Comparison of ENCODE assay signal across 9 cellular contexts in the genomic region with DNA sequence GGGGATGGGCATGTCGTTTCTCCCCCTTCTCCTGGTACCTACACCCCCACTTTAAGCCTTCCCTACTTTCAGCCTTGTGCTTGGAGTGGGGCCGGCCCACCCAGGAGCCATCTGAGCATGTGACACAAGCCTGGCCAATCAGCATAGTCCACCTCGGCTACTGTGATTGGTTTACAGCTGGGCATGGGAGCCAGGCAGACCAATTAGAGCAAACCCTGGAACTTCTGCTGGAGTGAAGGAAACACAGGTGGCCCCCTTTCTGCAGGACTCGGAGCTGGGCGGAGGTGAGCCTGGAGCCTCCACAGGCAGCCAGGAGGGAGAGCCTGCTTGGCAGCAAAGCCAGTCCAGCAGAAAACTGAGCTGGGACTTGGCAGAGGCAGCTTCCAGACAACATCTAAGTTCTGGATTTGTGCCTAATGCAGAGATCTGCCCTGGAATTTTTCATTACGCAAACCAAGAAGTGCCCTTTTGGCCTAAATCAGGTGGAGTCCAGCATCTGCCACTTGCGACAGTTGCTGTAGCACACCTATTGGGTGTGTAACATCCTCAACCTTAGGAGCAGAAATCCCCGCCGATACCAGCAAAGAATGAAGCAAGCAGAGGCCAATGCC. TPM values are rescaled to one million over a fixed set of nuclear protein-coding genes. Genes with fewer than 3 reads are reported as not detected.
A peak's percentile ranks its signal among the peaks of the same experiment; 100 is the strongest.
DNase-seq lines count a peak whose midpoint lies in the region; ATAC-seq, FAIRE-seq and TF ChIP-seq lines count a peak whose summit lies in the region.
"Had no signal": no experiment of that assay in that cellular context is flagged by ENCODE, and none has a peak within 500 bp of the region (broad histone marks: within the 10 kb centered on the region; RNA-seq: fewer than 3 reads in every experiment).

No MANE protein-coding gene starts in this region.

- no peak for TF ChIP-seq EP300 in GM12878 (IDR thresholded peaks at IDR 0.05; ENCODE audit: borderline replicate concordance in 1 of 2, control insufficient read depth in 1 of 2, low read depth in 2 of 2, low read length in 2 of 2)

- no peaks in the 10 kb centered on the region for H3K9me3 Mint-ChIP-seq in MCF 10A (ENCODE audit: unreplicated experiment)

- RAD21 ChIA-PET in GM12878 (lab: Charles Lee; ENCODE audit: unreplicated experiment): interaction anchor here (1.3 kb wide), 1 partner anchor 102 kb away, joined by 4 read pairs; no protein-coding TSS in a partner anchor

- H3K4me2 ChIP-seq in mammary epithelial cell (ENCODE audit: insufficient read depth, low read depth, low read length) (no peak overlapping the region), GM12878 (ENCODE audit: control insufficient read depth, insufficient read depth) (no peak overlapping the region), OCI-LY7 (ENCODE audit: low read length) (no peak overlapping the region)

- H3K79me2 ChIP-seq in mammary epithelial cell (ENCODE audit: insufficient read depth, low read length): no peaks in the 10 kb centered on the region
- H3K79me2 ChIP-seq in GM12878 (ENCODE audit: control insufficient read depth, insufficient read depth, low read length): no peaks in the 10 kb centered on the region
- no peaks in the 10 kb centered on the region for H3K79me2 ChIP-seq in OCI-LY7 (ENCODE audit: insufficient read depth, low read depth, low read length)

- H3K9me2 ChIP-seq in OCI-LY7 (ENCODE audit: insufficient read depth, low read length): no peaks in the 10 kb centered on the region

- SMC1A ChIA-PET in GM12878 (lab: Charles Lee; ENCODE audit: uncharacterized antibody, unreplicated experiment): interaction anchor here (1.0 kb wide), 1 partner anchor 9 kb away, joined by 4 read pairs; no protein-coding TSS in a partner anchor

- no peaks in the 10 kb centered on the region for H3K27me3 ChIP-seq in mammary epithelial cell (ENCODE audit: insufficient read depth, low read length)
- no peaks in the 10 kb centered on the region for H3K27me3 ChIP-seq in GM12878 (replicated peaks in 1 of 2; ENCODE audit: control insufficient read depth in 2 of 2, insufficient read depth in 2 of 2, low read length in 1 of 2)

- CTCF ChIA-PET in MCF 10A (lab: Yijun Ruan, JAX) (interaction anchor here (0.6 to 1.2 kb wide), 5 partner anchors 32 to 468 kb away, joined by 3 read pairs; no protein-coding TSS in a partner anchor), mammary epithelial cell (lab: Charles Lee; ENCODE audit: low non-redundant PET) (no interaction called here), GM12878 (lab: Yijun Ruan, JAX) (no interaction called here), OCI-LY7 (lab: Charles Lee; ENCODE audit: unreplicated experiment) (no interaction called here)

- in situ Hi-C loops in mammary epithelial cell (cut with MboI; ENCODE audit: low sequenced_read_pairs in 2 of 2): no loop called here
- in situ Hi-C loops in GM12878 (cut with MboI): no loop called here

- dilution Hi-C loops in mammary epithelial cell (cut with HindIII; ENCODE audit: low sequenced_read_pairs): no loop called here

- H2AFZ ChIP-seq in mammary epithelial cell (ENCODE audit: low read depth, low read length): no peak overlapping the region
- H2AFZ ChIP-seq in GM12878 (ENCODE audit: control insufficient read depth, low read depth, low read length): no peak overlapping the region
- H2AFZ ChIP-seq in OCI-LY7 (ENCODE audit: low read length): no peak overlapping the region

- FAIRE-seq in GM12878 (lab: Jason Lieb, UNC): no peak

- TF ChIP-seq POLR2A in GM12878 (IDR thresholded peaks at IDR 0.05; ENCODE audit: low read depth, low read length): no peak

- H3K36me3 Mint-ChIP-seq in MCF 10A (ENCODE audit: insufficient read depth, unreplicated experiment): peaks cover 31% of the 10 kb centered on the region

- no peaks in the 10 kb centered on the region for H3K27me3 Mint-ChIP-seq in MCF 10A (ENCODE audit: insufficient read depth, unreplicated experiment)

- ATAC-seq in GM12878 (peak; percentile 41; the same call in 1 of the 3 replicates), GM21423 (IDR thresholded peaks at IDR 0.05; ENCODE audit: unreplicated experiment) (no peak)

- H3K4me3 Mint-ChIP-seq in MCF 10A (ENCODE audit: unreplicated experiment): no peak overlapping the region

- POLR2A ChIA-PET in MCF 10A (lab: Yijun Ruan, JAX): interaction anchor here (0.6 to 1.3 kb wide), 5 partner anchors 25 to 107 kb away, joined by 3 to 7 read pairs (median 3); no protein-coding TSS in a partner anchor
- POLR2A ChIA-PET in GM12878 (lab: Charles Lee): no interaction called here
- POLR2A ChIA-PET in OCI-LY7 (lab: Charles Lee): no interaction called here

- H3K9ac ChIP-seq in mammary epithelial cell (ENCODE audit: insufficient read depth, low read length): no peak overlapping the region
- no peak overlapping the region for H3K9ac ChIP-seq in GM12878 (ENCODE audit: control insufficient read depth, insufficient read depth, low read length)

- H3K4me1 Mint-ChIP-seq in MCF 10A (ENCODE audit: insufficient read depth, unreplicated experiment): peaks cover 15% of the 10 kb centered on the region

- TF ChIP-seq CTCF in MCF 10A (IDR thresholded peaks at IDR 0.05; ENCODE audit: unreplicated experiment) (no peak), mammary epithelial cell (conservative IDR thresholded peaks at IDR 0.05 in 1 of 2, IDR thresholded peaks at IDR 0.05 in 1 of 2; ENCODE audit: extremely low read depth in 1 of 2, insufficient read depth in 1 of 2, low read depth in 1 of 2, low read length in 2 of 2) (no peak), GM12878 (IDR thresholded peaks at IDR 0.05 in 2 of 3, conservative IDR thresholded peaks at IDR 0.05 in 1 of 3; ENCODE audit: control insufficient read depth in 2 of 3, extremely low read depth in 1 of 3, insufficient read depth in 1 of 3, low read depth in 3 of 3, low read length in 3 of 3) (no peak), OCI-LY7 (conservative IDR thresholded peaks at IDR 0.05; ENCODE audit: low read length) (no peak)

- no peak overlapping the region for H3K27ac ChIP-seq in mammary epithelial cell (ENCODE audit: insufficient read depth, low read depth, low read length)
- no peak overlapping the region for H3K27ac ChIP-seq in GM12878 (ENCODE audit: control insufficient read depth, insufficient read depth)
- no peak overlapping the region for H3K27ac ChIP-seq in OCI-LY7 (ENCODE audit: low read depth, low read length, poor library complexity, severe bottlenecking)

- WGBS in mammary epithelial cell (ENCODE audit: low coverage, missing lambda C conversion rate): 62% methylated on average over 9 of the region's 9 CpGs
- WGBS in GM12878 (ENCODE audit: insufficient coverage, insufficient replicate concordance, low lambda C conversion rate, missing lambda C conversion rate): 98% methylated on average over 9 of the region's 9 CpGs

- intact Hi-C loops in MCF 10A (cut with micrococcal nuclease) (no loop called here), mammary epithelial cell (cut with micrococcal nuclease) (no loop called here), GM12878 (cut with micrococcal nuclease; ENCODE audit: unreplicated experiment) (no loop called here), OCI-LY7 (cut with micrococcal nuclease; ENCODE audit: unreplicated experiment) (no loop called here)

- H3K4me3 ChIP-seq in mammary epithelial cell (replicated peaks in 1 of 3; ENCODE audit: insufficient read depth in 1 of 3, low read depth in 2 of 3, low read length in 3 of 3) (no peak overlapping the region), GM12878 (no peak overlapping the region), OCI-LY7 (ENCODE audit: low read depth, low read length, poor library complexity, severe bottlenecking) (no peak overlapping the region)

- peaks cover 9% of the 10 kb centered on the region for H3K4me1 ChIP-seq in mammary epithelial cell (ENCODE audit: insufficient read depth, low read length)
- H3K4me1 ChIP-seq in GM12878 (ENCODE audit: control insufficient read depth, insufficient read depth, low read length): no peaks in the 10 kb centered on the region
- H3K4me1 ChIP-seq in OCI-LY7 (ENCODE audit: insufficient read depth, low read length, poor library complexity, severe bottlenecking): no peaks in the 10 kb centered on the region

- no peaks in the 10 kb centered on the region for H4K20me1 ChIP-seq in mammary epithelial cell (ENCODE audit: insufficient read depth, low read length)
- no peaks in the 10 kb centered on the region for H4K20me1 ChIP-seq in GM12878 (ENCODE audit: control insufficient read depth, insufficient read depth)
- no peaks in the 10 kb centered on the region for H4K20me1 ChIP-seq in OCI-LY7 (ENCODE audit: insufficient read depth, low read length)

- DNase-seq in MCF 10A (ENCODE audit: unreplicated experiment) (peak; percentile 36), mammary epithelial cell (no peak), GM12878 (ENCODE audit: low read depth, low spot score) (no peak), inferior parietal cortex (ENCODE audit: extremely low spot score) (peak; percentile 53), AML-193 (lab: John Stamatoyannopoulos, UW) (no peak), OCI-LY7 (ENCODE audit: low spot score) (no peak), cortex of kidney (lab: John Stamatoyannopoulos, UW) (no peak)
- DNase-seq: stimulated activated CD4-positive, alpha-beta T cell treated with anti-CD3 and anti-CD28 coated beads, Interleukin-1b, Interleukin-23, amount 100 ng/mL, for 48 hours had no signal

- H3K9me3 ChIP-seq in mammary epithelial cell (replicated peaks; ENCODE audit: insufficient read depth, low read length) (no peaks in the 10 kb centered on the region), GM12878 (replicated peaks; ENCODE audit: control insufficient read depth, insufficient read depth, low read length) (no peaks in the 10 kb centered on the region), OCI-LY7 (ENCODE audit: low read length) (no peaks in the 10 kb centered on the region)

- BruUV-seq in MCF 10A (replicated peaks; lab: Mats Ljungman, UMichigan) (no TSS peak), mammary epithelial cell (replicated peaks; lab: Mats Ljungman, UMichigan) (no TSS peak), GM12878 (replicated peaks; lab: Mats Ljungman, UMichigan) (no TSS peak), OCI-LY7 (replicated peaks; lab: Mats Ljungman, UMichigan) (no TSS peak)

- TF ChIP-seq RAD21 in GM12878 (IDR thresholded peaks at IDR 0.05; ENCODE audit: insufficient read depth, low read depth, low read length): no peak

- no peak overlapping the region for H3K27ac Mint-ChIP-seq in MCF 10A (ENCODE audit: low read depth, unreplicated experiment)

- H3K36me3 ChIP-seq in mammary epithelial cell (ENCODE audit: insufficient read depth, low read length) (peaks cover 10% of the 10 kb centered on the region), GM12878 (ENCODE audit: control insufficient read depth in 2 of 2, insufficient read depth in 2 of 2, low read length in 1 of 2) (peaks cover 37 to 44% of the 10 kb centered on the region in 2 experiments; a peak in 3 of 4 replicates), OCI-LY7 (ENCODE audit: insufficient read depth, low read length) (peaks cover 50% of the 10 kb centered on the region)

RNA-seq across cellular contexts. Expression of a gene that starts 59.5 kb away (rescaled TPM):
- total RNA-seq in MCF 10A (2022) (48.2 and 71.0 TPM in 2 replicates), mammary epithelial cell (10 to 100 TPM; 44.8 to 60.9 TPM), GM12878 (2014; rRNA removed) (46.5 and 51.4 TPM in 2 replicates), GM12878 (2014; rRNA removed; fragmentation: Illumina TruSeq; extraction: Trizol) (27.9 and 29.9 TPM in 2 replicates), GM12878 (2021) (102 and 104 TPM in 2 replicates), OCI-LY7 (2022) (99.0 and 112 TPM in 2 replicates)
- polyA plus RNA-seq in mammary epithelial cell (122 TPM), GM12878 (2011; rRNA removed) (50.6 and 89.3 TPM in 2 replicates), GM12878 (2014; fragmentation: Illumina TruSeq; extraction: Trizol) (66.0 and 78.8 TPM in 2 replicates), GM12878 (2014; fragmentation: Nextera tagmentation; extraction: Ambion mirVana) (1 to 10 TPM in 1 of 2 experiments, under 1 TPM in 1; 0.34 to 3.3 TPM), GM12878 (2014; rRNA removed) (81.4 and 89.5 TPM in 2 replicates), GM12878 (2016; fragmentation: Nextera tagmentation; extraction: Ambion mirVana) (10 to 100 TPM; 62.8 to 63.3 TPM)
- polyA minus RNA-seq in mammary epithelial cell: 117 TPM
- total RNA-seq in GM12878 (2013; cell fraction: nucleolus; rRNA removed): 359 and 403 TPM in 2 replicates
- 27.3 TPM for polyA plus RNA-seq in GM12878 (2011; ENCODE audit: low read depth)
- polyA plus RNA-seq in GM12878 (2011; cell fraction: cytosol; rRNA removed): 131 and 137 TPM in 2 replicates
- polyA plus RNA-seq in GM12878 (2011; cell fraction: nucleus; rRNA removed): 542 and 556 TPM in 2 replicates
- 61.4 and 89.0 TPM in 2 replicates for polyA plus RNA-seq in GM12878 (2012)
- 89.0 and 116 TPM in 2 replicates for polyA minus RNA-seq in GM12878 (2011; rRNA and poly(A)+ RNA removed)
- 31.7 and 37.7 TPM in 2 replicates for polyA minus RNA-seq in GM12878 (2011; cell fraction: cytosol; rRNA and poly(A)+ RNA removed)
- polyA minus RNA-seq in GM12878 (2011; cell fraction: nucleus; rRNA and poly(A)+ RNA removed): 70.1 and 83.4 TPM in 2 replicates
- total RNA-seq in OCI-LY7 (2014; rRNA removed; shearing (Covaris generic)): 24.4 and 42.9 TPM in 2 replicates

Comparison
In these comparisons a context has a peak if more than half of its experiments do, and no peak if none do; other contexts are left out.
1. DNase-seq: peak in MCF 10A (single experiment) and inferior parietal cortex (single experiment); none in mammary epithelial cell (single experiment), GM12878 (single experiment), AML-193 (0 of 2), OCI-LY7 (single experiment) and cortex of kidney (single experiment).